9 cellular contexts compared by ENCODE assay signal in genomic region chr18:68840554-68841263, GRCh38. TPM values are rescaled to one million over a fixed set of nuclear protein-coding genes. Genes with fewer than 3 reads are reported as not detected.
A peak's percentile ranks its signal among the peaks of the same experiment; 100 is the strongest.
DNase-seq lines count a peak whose midpoint lies in the region; ATAC-seq and TF ChIP-seq lines count a peak whose summit lies in the region.
"Had no signal": no experiment of that assay in that cellular context is flagged by ENCODE, and none has a peak within 500 bp of the region (broad histone marks: within the 10 kb centered on the region; RNA-seq: fewer than 3 reads in every experiment).

No MANE protein-coding gene starts in this region.

- H2AFZ ChIP-seq in neural progenitor cell (replicated peaks) (no peak overlapping the region), MM.1S (ENCODE audit: low read length) (no peak overlapping the region)

- H3K9me3 Mint-ChIP-seq in neural progenitor cell, result no peaks in the 10 kb centered on the region

- H3K27ac Mint-ChIP-seq in neural progenitor cell, result peak overlapping the region; percentile 40
- H3K27ac Mint-ChIP-seq: activated CD8-positive, alpha-beta T cell treated with anti-CD3 and anti-CD28 coated beads, Interleukin-2, amount 10 ng/mL, durations not matched to agents 7 days and 5 days had no signal

- H4K20me1 ChIP-seq in neural progenitor cell (ENCODE audit: low read depth), result no peaks in the 10 kb centered on the region
- no peaks in the 10 kb centered on the region for H4K20me1 ChIP-seq in MM.1S (ENCODE audit: insufficient read depth, low read length)

- H3K27me3 ChIP-seq in neural progenitor cell, result no peaks in the 10 kb centered on the region
- no peaks in the 10 kb centered on the region for H3K27me3 ChIP-seq in MM.1S (replicated peaks; ENCODE audit: insufficient read depth, low read length)

- H3K27me3 Mint-ChIP-seq in neural progenitor cell (ENCODE audit: insufficient read depth, low read depth), result no peaks in the 10 kb centered on the region

- DNase-seq in Daoy (ENCODE audit: low read depth) (peak; percentile 71), NCI-H460 (ENCODE audit: extremely low read depth, low read depth) (peak; percentile 64), epithelial cell of prostate (ENCODE audit: low read depth, low spot score) (peak; percentile 62), neural progenitor cell (ENCODE audit: low spot score) (peak; percentile 5), MM.1S (no peak)
- no peak for DNase-seq in central memory CD4-positive, alpha-beta T cell
- DNase-seq: activated CD8-positive, alpha-beta T cell treated with anti-CD3 and anti-CD28 coated beads, Interleukin-2, amount 10 ng/mL, durations not matched to agents 7 days and 5 days had no signal

- H3K36me3 ChIP-seq in neural progenitor cell (no peaks in the 10 kb centered on the region), MM.1S (replicated peaks; ENCODE audit: insufficient read depth, low read length) (no peaks in the 10 kb centered on the region)

- H3K4me3 Mint-ChIP-seq in neural progenitor cell, result no peak overlapping the region
- H3K4me3 Mint-ChIP-seq: activated CD8-positive, alpha-beta T cell treated with anti-CD3 and anti-CD28 coated beads, Interleukin-2, amount 10 ng/mL, durations not matched to agents 7 days and 5 days had no signal

- ATAC-seq in GM18870 (IDR thresholded peaks at IDR 0.05; ENCODE audit: unreplicated experiment) (no peak), GM18907 (IDR thresholded peaks at IDR 0.05; ENCODE audit: unreplicated experiment) (no peak)
- ATAC-seq: activated CD8-positive, alpha-beta T cell treated with anti-CD3 and anti-CD28 coated beads, Interleukin-2, amount 10 ng/mL, durations not matched to agents 7 days and 5 days had no signal

- H3K9me3 ChIP-seq in neural progenitor cell (ENCODE audit: low read depth) (no peaks in the 10 kb centered on the region), MM.1S (replicated peaks; ENCODE audit: insufficient read depth, low read length) (no peaks in the 10 kb centered on the region)

- no peak for TF ChIP-seq CTCF in neural progenitor cell (IDR thresholded peaks at IDR 0.05)
- no peak for TF ChIP-seq CTCF in MM.1S (IDR thresholded peaks at IDR 0.05; ENCODE audit: low read length)

- no peaks in the 10 kb centered on the region for H3K36me3 Mint-ChIP-seq in neural progenitor cell

- no peak overlapping the region for H3K9ac ChIP-seq in neural progenitor cell
- H3K9ac ChIP-seq in MM.1S (ENCODE audit: low read length), result no peak overlapping the region

- H3K4me2 ChIP-seq in neural progenitor cell, result no peak overlapping the region
- H3K4me2 ChIP-seq in MM.1S (ENCODE audit: low read depth, low read length), result no peak overlapping the region

- H3K27ac ChIP-seq in epithelial cell of prostate (peak overlapping the region; percentile 58), neural progenitor cell (no peak overlapping the region), MM.1S (ENCODE audit: low read length) (no peak overlapping the region)

- H3K9me2 ChIP-seq in MM.1S (replicated peaks; ENCODE audit: insufficient read depth, low read length), result no peaks in the 10 kb centered on the region

- H3F3A ChIP-seq in neural progenitor cell (ENCODE audit: low read depth) (no peaks in the 10 kb centered on the region), MM.1S (ENCODE audit: insufficient read depth, low read length) (no peaks in the 10 kb centered on the region)

- peaks cover 11% of the 10 kb centered on the region for H3K4me1 Mint-ChIP-seq in neural progenitor cell

- no peak overlapping the region for H3K4me3 ChIP-seq in neural progenitor cell
- H3K4me3 ChIP-seq in MM.1S (ENCODE audit: low read length), result no peak overlapping the region

- H3K79me2 ChIP-seq in neural progenitor cell (ENCODE audit: low read depth), result no peaks in the 10 kb centered on the region
- H3K79me2 ChIP-seq in MM.1S (ENCODE audit: low read length), result no peaks in the 10 kb centered on the region

- H3K4me1 ChIP-seq in neural progenitor cell, result no peaks in the 10 kb centered on the region
- H3K4me1 ChIP-seq in MM.1S (ENCODE audit: low read length), result no peaks in the 10 kb centered on the region

RNA-seq across cellular contexts. Expression of gene CCDC102B, which starts 42.8 kb away (rescaled TPM):
- total RNA-seq in Daoy (2014; rRNA removed; shearing (Covaris generic)), result 1.5 and 2.6 TPM in 2 replicates
- 5.3 and 8.5 TPM in 2 replicates for total RNA-seq in NCI-H460 (2014; rRNA removed; shearing (Covaris generic))
- 4.4 and 8.9 TPM in 2 replicates for polyA plus RNA-seq in NCI-H460 (2014; cell fraction: nucleus; rRNA removed)
- total RNA-seq in neural progenitor cell (ENCODE audit: low replicate concordance), result 14.1 and 26.2 TPM in 2 replicates

Comparison
In these comparisons a context has a peak if more than half of its experiments do, and no peak if none do; other contexts are left out.
1. DNase-seq: peak in Daoy (single experiment), NCI-H460 (single experiment), epithelial cell of prostate (single experiment) and neural progenitor cell (single experiment); none in central memory CD4-positive, alpha-beta T cell (single experiment) and MM.1S (single experiment).